ENCODE assay signal across 8 cellular contexts in the genomic region with DNA sequence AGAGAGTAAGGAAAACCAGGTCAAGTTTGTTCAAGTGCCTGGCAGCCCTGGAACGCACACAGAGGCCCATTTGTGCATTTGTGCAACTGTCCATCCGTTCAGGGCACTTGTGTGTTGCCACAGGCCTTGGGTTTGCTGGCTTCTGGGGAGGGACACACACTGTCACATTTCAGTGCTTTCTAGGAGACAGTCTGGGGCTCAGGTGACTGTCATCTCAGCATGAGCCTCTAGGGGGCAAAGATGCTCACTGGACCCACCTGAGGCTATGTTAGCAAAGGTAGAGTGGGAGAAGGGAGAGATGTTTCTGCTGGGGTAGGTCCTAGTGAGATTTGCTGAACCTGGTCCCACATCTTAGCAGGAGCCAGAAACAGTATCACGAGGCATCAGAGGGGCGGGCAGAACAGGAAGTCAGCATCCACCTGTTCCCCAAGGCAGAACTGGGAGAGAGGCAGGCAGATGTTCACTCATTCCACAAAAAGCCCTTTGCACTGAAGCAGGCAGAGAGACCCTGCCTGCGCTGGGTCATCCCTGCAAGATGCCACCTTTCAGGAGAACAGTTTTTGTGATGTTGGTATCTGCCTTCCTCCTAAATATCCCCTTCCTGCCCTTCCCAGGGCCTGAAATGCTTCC.
DNase-seq lines count a peak whose midpoint lies in the region; ATAC-seq and TF ChIP-seq lines count a peak whose summit lies in the region.

No MANE protein-coding gene starts in this region.

- ATAC-seq in GM18868 (IDR thresholded peaks at IDR 0.05; ENCODE audit: unreplicated experiment) (peak; percentile 70), GM21619 (IDR thresholded peaks at IDR 0.05; ENCODE audit: unreplicated experiment) (no peak)

- no peaks in the 10 kb centered on the region for H3K9me3 Mint-ChIP-seq in nephron progenitor cell

- DNase-seq in NCI-H1105 treated with DMSO at 0.1 percent for 48 hours (lab: John Stamatoyannopoulos, UW) (peak; percentile 40), nephron progenitor cell (peak; percentile 57), NCI-H446 (lab: John Stamatoyannopoulos, UW) (no peak), EL (no peak)
- DNase-seq in activated CD4-positive, alpha-beta T cell treated with anti-CD3 and anti-CD28 coated beads, Interleukin-2, amount 50 U/mL, for 1 hour: peak; percentile 66
- DNase-seq in effector CD8-positive, alpha-beta T cell (lab: John Stamatoyannopoulos, UW): peak; percentile 31

- no peak overlapping the region for H3K4me3 Mint-ChIP-seq in nephron progenitor cell

- H3K4me1 Mint-ChIP-seq in nephron progenitor cell: peaks cover 60% of the 10 kb centered on the region

- peaks cover 7% of the 10 kb centered on the region for H3K36me3 Mint-ChIP-seq in nephron progenitor cell (ENCODE audit: low read depth)

- no peak overlapping the region for H3K27ac Mint-ChIP-seq in nephron progenitor cell

- peaks cover 6% of the 10 kb centered on the region for H3K27me3 Mint-ChIP-seq in nephron progenitor cell (ENCODE audit: low read depth, poor library complexity)

- TF ChIP-seq CTCF in nephron progenitor cell (IDR thresholded peaks at IDR 0.05): peak; percentile 61

Comparison
In these comparisons a context has a peak if more than half of its experiments do, and no peak if none do; other contexts are left out.
1. DNase-seq: peak in NCI-H1105 treated with DMSO at 0.1 percent for 48 hours (single experiment), activated CD4-positive, alpha-beta T cell treated with anti-CD3 and anti-CD28 coated beads, Interleukin-2, amount 50 U/mL, for 1 hour (single experiment), effector CD8-positive, alpha-beta T cell (single experiment) and nephron progenitor cell (single experiment); none in NCI-H446 (0 of 2) and EL (single experiment).